Comparison of ENCODE assay signal across 8 cellular contexts in the genomic region with DNA sequence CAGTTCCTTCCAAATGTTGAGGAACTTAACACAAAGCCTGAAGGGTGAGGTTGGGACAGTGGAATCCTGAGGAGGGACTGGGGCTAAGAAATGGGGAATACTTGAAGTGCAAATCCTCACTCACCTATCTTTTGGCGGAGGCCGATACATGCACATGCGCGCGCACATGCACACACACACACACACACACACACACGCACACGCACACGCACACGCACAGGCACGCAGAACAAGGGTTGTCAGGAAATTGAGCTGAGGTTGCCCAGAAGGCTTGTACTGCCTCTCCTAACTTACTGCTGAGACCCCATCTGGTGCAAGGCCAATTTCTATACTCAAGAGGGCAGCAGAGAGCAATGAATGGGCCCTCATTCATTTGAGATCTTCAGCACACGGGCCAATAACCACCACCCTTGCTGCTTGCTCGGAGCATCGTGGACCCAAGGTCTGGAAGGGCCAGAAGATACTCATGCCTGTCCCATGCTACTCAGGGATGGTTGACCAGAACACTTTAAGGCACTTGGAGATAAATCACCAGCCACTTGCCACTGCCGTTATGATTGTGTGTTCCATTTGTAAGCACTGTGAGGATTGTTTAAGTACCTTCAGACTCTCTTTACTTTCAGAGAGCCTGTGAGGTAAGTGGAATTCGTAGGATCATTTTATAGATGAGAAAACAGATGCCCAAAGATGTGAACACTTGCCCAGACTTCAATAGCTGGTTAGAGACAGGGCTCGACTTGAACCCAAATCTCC. TPM values are rescaled to one million over a fixed set of nuclear protein-coding genes. Genes with fewer than 3 reads are reported as not detected.
DNase-seq lines count a peak whose midpoint lies in the region; ATAC-seq and TF ChIP-seq lines count a peak whose summit lies in the region.

No MANE protein-coding gene starts in this region.

- peaks cover 7% of the 10 kb centered on the region for H3K27me3 Mint-ChIP-seq in neural progenitor cell (ENCODE audit: insufficient read depth, low read depth)

- H3K27ac Mint-ChIP-seq in neural progenitor cell = no peak overlapping the region

- H3K27me3 ChIP-seq in Peyer's patch = no peaks in the 10 kb centered on the region
- no peaks in the 10 kb centered on the region for H3K27me3 ChIP-seq in neural progenitor cell

- H4K20me1 ChIP-seq in neural progenitor cell (ENCODE audit: low read depth) = no peaks in the 10 kb centered on the region

- no peak overlapping the region for H3K27ac ChIP-seq in Peyer's patch
- H3K27ac ChIP-seq in neural progenitor cell = no peak overlapping the region

- H3K4me1 Mint-ChIP-seq in neural progenitor cell = peaks cover 5% of the 10 kb centered on the region

- H3K4me3 Mint-ChIP-seq in neural progenitor cell = no peak overlapping the region

- H3F3A ChIP-seq in neural progenitor cell (ENCODE audit: low read depth) = no peaks in the 10 kb centered on the region

- peak overlapping the region; percentile 78 for H2AFZ ChIP-seq in neural progenitor cell (replicated peaks)

- H3K9ac ChIP-seq in neural progenitor cell = no peak overlapping the region

- peak; percentile 96 for ATAC-seq in GM21825 (IDR thresholded peaks at IDR 0.05; ENCODE audit: unreplicated experiment)

- TF ChIP-seq POLR2A in Peyer's patch (IDR thresholded peaks at IDR 0.05) = no peak

- no peaks in the 10 kb centered on the region for H3K79me2 ChIP-seq in neural progenitor cell (ENCODE audit: low read depth)

- H3K36me3 ChIP-seq in Peyer's patch = no peaks in the 10 kb centered on the region
- no peaks in the 10 kb centered on the region for H3K36me3 ChIP-seq in neural progenitor cell

- no peak overlapping the region for H3K4me2 ChIP-seq in neural progenitor cell

- DNase-seq in EL = peak; percentile 84
- DNase-seq in Kasumi-1 (lab: John Stamatoyannopoulos, UW) = peak; percentile 92 to 93
- peak; percentile 57 to 86 (median 58) for DNase-seq in Peyer's patch
- DNase-seq in activated T-cell treated with anti-CD3 and anti-CD28 coated beads, Interleukin-2, amount 50 U/mL, for 1 hour = peak; percentile 58
- peak; percentile 84 for DNase-seq in fibroblast of mammary gland (ENCODE audit: low read depth)
- peak; percentile 86 for DNase-seq in neural progenitor cell (ENCODE audit: low spot score)
- DNase-seq in superior temporal gyrus (ENCODE audit: extremely low spot score) = peak; percentile 93

- no peaks in the 10 kb centered on the region for H3K9me3 Mint-ChIP-seq in neural progenitor cell

- no peak overlapping the region for H3K4me3 ChIP-seq in Peyer's patch
- no peak overlapping the region for H3K4me3 ChIP-seq in fibroblast of mammary gland (ENCODE audit: control insufficient read depth, low read depth, low read length)
- H3K4me3 ChIP-seq in neural progenitor cell = no peak overlapping the region

- H3K4me1 ChIP-seq in Peyer's patch (no peaks in the 10 kb centered on the region), neural progenitor cell (no peaks in the 10 kb centered on the region)

- H3K9me3 ChIP-seq in Peyer's patch (no peaks in the 10 kb centered on the region), neural progenitor cell (ENCODE audit: low read depth) (no peaks in the 10 kb centered on the region)

- peak; percentile 28 to 89 (median 74) for TF ChIP-seq CTCF in Peyer's patch (IDR thresholded peaks at IDR 0.05)
- TF ChIP-seq CTCF in fibroblast of mammary gland (conservative IDR thresholded peaks at IDR 0.05; ENCODE audit: control insufficient read depth, insufficient read depth, low read depth, low read length) = peak; percentile 90
- peak; percentile 64 for TF ChIP-seq CTCF in neural progenitor cell (IDR thresholded peaks at IDR 0.05)

- H3K36me3 Mint-ChIP-seq in neural progenitor cell = no peaks in the 10 kb centered on the region

RNA-seq across cellular contexts. Expression of a gene that starts 21.5 kb away (rescaled TPM):
- total RNA-seq in Peyer's patch (100 to 1,000 TPM; 274 to 353 (median 301) TPM), neural progenitor cell (ENCODE audit: low replicate concordance) (519 and 885 TPM in 2 replicates)

RNA-seq across cellular contexts. Expression of a gene that starts 45.7 kb away (rescaled TPM):
- total RNA-seq in Peyer's patch = 10 to 100 TPM; 25.7 to 57.8 (median 27.6) TPM
- total RNA-seq in neural progenitor cell (ENCODE audit: low replicate concordance) = 32.7 and 64.3 TPM in 2 replicates

RNA-seq across cellular contexts. Expression of a gene that starts 45.8 kb away (rescaled TPM):
- total RNA-seq in Peyer's patch (10 to 100 TPM; 10.3 to 21.7 (median 18.9) TPM), neural progenitor cell (ENCODE audit: low replicate concordance) (22.1 and 34.4 TPM in 2 replicates)
